ENCODE assay signal across 1 cellular context in the genomic region with DNA sequence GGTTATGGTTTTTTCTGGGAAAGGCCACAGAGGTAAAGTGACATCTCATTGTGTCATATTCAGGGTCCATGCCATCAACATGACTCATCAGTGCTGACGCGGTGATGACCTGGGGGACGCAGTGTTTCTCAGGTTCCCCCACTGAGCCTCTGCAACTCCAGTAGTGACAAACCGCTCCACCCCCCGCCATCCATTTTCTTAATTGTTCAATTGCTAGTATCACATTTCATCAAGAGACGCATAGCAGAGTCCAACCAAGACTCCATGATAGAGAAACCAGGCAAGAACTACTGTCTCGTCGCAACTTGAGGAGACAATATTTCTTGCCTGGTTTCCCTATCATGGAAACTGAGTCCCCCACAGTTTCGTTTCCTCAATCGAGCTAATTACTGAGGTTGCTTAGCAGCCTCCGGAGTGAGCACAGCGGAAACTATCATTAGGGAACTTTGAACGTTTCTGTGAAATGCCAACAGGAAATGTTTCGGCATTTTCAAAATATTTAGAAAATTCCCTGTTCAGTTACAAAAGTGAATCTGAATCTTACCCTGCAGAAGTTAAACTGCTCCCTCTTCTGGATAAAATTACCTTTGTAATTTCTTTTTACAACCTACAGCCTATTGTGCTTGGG.
TF ChIP-seq lines count a peak whose summit lies in the region.

No MANE protein-coding gene starts in this region.

TF ChIP-seq in K562, 482 proteins besides CTCF, POLR2A, EP300 and RAD21 (continued from another document and continues in another):
- TF ChIP-seq, protein P1, sequence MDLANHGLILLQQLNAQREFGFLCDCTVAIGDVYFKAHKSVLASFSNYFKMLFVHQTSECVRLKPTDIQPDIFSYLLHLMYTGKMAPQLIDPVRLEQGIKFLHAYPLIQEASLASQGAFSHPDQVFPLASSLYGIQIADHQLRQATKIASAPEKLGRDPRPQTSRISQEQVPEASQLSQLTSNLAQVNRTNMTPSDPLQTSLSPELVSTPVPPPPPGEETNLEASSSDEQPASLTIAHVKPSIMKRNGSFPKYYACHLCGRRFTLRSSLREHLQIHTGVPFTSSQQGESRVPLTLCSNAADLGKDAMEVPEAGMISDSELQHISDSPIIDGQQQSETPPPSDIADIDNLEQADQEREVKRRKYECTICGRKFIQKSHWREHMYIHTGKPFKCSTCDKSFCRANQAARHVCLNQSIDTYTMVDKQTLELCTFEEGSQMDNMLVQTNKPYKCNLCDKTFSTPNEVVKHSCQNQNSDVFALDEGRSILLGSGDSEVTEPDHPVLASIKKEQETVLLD (IDR thresholded peaks at IDR 0.05), result no peak; the same call in 1 of the 2 replicates
- TF ChIP-seq MYBL2 (IDR thresholded peaks at IDR 0.05; ENCODE audit: low read depth) (no peak), MYBL2 (CRISPR knock-in tag; IDR thresholded peaks at IDR 0.05; ENCODE audit: borderline replicate concordance) (no peak), BHLHE40 (IDR thresholded peaks at IDR 0.05; ENCODE audit: low read length) (no peak), POLR2AphosphoS5 (IDR thresholded peaks at IDR 0.05; ENCODE audit: control insufficient read depth, insufficient read depth, low read depth, low read length) (0 out of 2 replicates have a peak, but pooled peaks have one; percentile 34), ETV6 (IDR thresholded peaks at IDR 0.05; ENCODE audit: borderline replicate concordance in 1 of 2, low read depth in 2 of 2, low read length in 1 of 2) (no peak), ETV6 (CRISPR knock-in tag; IDR thresholded peaks at IDR 0.05; ENCODE audit: borderline replicate concordance) (no peak), RCOR1 (IDR thresholded peaks at IDR 0.05; ENCODE audit: borderline replicate concordance in 1 of 2, low read depth in 2 of 2, low read length in 2 of 2) (peak in 1 of 2 experiments; percentile 43; a peak in 1 of 4 replicates), MIER1 (IDR thresholded peaks at IDR 0.05; ENCODE audit: low read depth) (no peak; the same call in 1 of the 2 replicates), PCBP2 (IDR thresholded peaks at IDR 0.05; ENCODE audit: low read depth, low read length, poor library complexity, severe bottlenecking) (no peak), MTA1 (IDR thresholded peaks at IDR 0.05; ENCODE audit: borderline replicate concordance) (peak; percentile 40; the same call in 1 of the 2 replicates), CXXC5 (CRISPR knock-in tag; IDR thresholded peaks at IDR 0.05) (peak; percentile 66), WHSC1 (IDR thresholded peaks at IDR 0.05; ENCODE audit: low read length) (no peak), ZNF311 (CRISPR knock-in tag; IDR thresholded peaks at IDR 0.05) (peak; percentile 39; the same call in 1 of the 2 replicates), PHB2 (IDR thresholded peaks at IDR 0.05; ENCODE audit: low read depth) (no peak), FOXK2 (conservative IDR thresholded peaks at IDR 0.05 in 1 of 2, IDR thresholded peaks at IDR 0.05 in 1 of 2; ENCODE audit: low read depth in 2 of 2) (peak; percentile 53 to 60; a peak in 3 of 4 replicates), ATF1 (CRISPR knock-in tag; IDR thresholded peaks at IDR 0.05) (no peak), ATF1 (tag; IDR thresholded peaks at IDR 0.05) (peak; percentile 92), GATAD2A (IDR thresholded peaks at IDR 0.05) (peak; percentile 66; the same call in 1 of the 2 replicates), SMARCA4 (IDR thresholded peaks at IDR 0.05) (peak; percentile 84)
- TF ChIP-seq, protein P2, sequence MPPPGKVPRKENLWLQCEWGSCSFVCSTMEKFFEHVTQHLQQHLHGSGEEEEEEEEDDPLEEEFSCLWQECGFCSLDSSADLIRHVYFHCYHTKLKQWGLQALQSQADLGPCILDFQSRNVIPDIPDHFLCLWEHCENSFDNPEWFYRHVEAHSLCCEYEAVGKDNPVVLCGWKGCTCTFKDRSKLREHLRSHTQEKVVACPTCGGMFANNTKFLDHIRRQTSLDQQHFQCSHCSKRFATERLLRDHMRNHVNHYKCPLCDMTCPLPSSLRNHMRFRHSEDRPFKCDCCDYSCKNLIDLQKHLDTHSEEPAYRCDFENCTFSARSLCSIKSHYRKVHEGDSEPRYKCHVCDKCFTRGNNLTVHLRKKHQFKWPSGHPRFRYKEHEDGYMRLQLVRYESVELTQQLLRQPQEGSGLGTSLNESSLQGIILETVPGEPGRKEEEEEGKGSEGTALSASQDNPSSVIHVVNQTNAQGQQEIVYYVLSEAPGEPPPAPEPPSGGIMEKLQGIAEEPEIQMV (tag; conservative IDR thresholded peaks at IDR 0.05; ENCODE audit: low read depth), result 0 out of 2 replicates have a peak, but pooled peaks have one; percentile 48
- TF ChIP-seq, protein P3, sequence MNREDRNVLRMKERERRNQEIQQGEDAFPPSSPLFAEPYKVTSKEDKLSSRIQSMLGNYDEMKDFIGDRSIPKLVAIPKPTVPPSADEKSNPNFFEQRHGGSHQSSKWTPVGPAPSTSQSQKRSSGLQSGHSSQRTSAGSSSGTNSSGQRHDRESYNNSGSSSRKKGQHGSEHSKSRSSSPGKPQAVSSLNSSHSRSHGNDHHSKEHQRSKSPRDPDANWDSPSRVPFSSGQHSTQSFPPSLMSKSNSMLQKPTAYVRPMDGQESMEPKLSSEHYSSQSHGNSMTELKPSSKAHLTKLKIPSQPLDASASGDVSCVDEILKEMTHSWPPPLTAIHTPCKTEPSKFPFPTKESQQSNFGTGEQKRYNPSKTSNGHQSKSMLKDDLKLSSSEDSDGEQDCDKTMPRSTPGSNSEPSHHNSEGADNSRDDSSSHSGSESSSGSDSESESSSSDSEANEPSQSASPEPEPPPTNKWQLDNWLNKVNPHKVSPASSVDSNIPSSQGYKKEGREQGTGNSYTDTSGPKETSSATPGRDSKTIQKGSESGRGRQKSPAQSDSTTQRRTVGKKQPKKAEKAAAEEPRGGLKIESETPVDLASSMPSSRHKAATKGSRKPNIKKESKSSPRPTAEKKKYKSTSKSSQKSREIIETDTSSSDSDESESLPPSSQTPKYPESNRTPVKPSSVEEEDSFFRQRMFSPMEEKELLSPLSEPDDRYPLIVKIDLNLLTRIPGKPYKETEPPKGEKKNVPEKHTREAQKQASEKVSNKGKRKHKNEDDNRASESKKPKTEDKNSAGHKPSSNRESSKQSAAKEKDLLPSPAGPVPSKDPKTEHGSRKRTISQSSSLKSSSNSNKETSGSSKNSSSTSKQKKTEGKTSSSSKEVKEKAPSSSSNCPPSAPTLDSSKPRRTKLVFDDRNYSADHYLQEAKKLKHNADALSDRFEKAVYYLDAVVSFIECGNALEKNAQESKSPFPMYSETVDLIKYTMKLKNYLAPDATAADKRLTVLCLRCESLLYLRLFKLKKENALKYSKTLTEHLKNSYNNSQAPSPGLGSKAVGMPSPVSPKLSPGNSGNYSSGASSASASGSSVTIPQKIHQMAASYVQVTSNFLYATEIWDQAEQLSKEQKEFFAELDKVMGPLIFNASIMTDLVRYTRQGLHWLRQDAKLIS (CRISPR knock-in tag; IDR thresholded peaks at IDR 0.05), result no peak
- TF ChIP-seq, protein P4, sequence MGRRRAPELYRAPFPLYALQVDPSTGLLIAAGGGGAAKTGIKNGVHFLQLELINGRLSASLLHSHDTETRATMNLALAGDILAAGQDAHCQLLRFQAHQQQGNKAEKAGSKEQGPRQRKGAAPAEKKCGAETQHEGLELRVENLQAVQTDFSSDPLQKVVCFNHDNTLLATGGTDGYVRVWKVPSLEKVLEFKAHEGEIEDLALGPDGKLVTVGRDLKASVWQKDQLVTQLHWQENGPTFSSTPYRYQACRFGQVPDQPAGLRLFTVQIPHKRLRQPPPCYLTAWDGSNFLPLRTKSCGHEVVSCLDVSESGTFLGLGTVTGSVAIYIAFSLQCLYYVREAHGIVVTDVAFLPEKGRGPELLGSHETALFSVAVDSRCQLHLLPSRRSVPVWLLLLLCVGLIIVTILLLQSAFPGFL (CRISPR knock-in tag; IDR thresholded peaks at IDR 0.05), result no peak
- TF ChIP-seq, protein P5, sequence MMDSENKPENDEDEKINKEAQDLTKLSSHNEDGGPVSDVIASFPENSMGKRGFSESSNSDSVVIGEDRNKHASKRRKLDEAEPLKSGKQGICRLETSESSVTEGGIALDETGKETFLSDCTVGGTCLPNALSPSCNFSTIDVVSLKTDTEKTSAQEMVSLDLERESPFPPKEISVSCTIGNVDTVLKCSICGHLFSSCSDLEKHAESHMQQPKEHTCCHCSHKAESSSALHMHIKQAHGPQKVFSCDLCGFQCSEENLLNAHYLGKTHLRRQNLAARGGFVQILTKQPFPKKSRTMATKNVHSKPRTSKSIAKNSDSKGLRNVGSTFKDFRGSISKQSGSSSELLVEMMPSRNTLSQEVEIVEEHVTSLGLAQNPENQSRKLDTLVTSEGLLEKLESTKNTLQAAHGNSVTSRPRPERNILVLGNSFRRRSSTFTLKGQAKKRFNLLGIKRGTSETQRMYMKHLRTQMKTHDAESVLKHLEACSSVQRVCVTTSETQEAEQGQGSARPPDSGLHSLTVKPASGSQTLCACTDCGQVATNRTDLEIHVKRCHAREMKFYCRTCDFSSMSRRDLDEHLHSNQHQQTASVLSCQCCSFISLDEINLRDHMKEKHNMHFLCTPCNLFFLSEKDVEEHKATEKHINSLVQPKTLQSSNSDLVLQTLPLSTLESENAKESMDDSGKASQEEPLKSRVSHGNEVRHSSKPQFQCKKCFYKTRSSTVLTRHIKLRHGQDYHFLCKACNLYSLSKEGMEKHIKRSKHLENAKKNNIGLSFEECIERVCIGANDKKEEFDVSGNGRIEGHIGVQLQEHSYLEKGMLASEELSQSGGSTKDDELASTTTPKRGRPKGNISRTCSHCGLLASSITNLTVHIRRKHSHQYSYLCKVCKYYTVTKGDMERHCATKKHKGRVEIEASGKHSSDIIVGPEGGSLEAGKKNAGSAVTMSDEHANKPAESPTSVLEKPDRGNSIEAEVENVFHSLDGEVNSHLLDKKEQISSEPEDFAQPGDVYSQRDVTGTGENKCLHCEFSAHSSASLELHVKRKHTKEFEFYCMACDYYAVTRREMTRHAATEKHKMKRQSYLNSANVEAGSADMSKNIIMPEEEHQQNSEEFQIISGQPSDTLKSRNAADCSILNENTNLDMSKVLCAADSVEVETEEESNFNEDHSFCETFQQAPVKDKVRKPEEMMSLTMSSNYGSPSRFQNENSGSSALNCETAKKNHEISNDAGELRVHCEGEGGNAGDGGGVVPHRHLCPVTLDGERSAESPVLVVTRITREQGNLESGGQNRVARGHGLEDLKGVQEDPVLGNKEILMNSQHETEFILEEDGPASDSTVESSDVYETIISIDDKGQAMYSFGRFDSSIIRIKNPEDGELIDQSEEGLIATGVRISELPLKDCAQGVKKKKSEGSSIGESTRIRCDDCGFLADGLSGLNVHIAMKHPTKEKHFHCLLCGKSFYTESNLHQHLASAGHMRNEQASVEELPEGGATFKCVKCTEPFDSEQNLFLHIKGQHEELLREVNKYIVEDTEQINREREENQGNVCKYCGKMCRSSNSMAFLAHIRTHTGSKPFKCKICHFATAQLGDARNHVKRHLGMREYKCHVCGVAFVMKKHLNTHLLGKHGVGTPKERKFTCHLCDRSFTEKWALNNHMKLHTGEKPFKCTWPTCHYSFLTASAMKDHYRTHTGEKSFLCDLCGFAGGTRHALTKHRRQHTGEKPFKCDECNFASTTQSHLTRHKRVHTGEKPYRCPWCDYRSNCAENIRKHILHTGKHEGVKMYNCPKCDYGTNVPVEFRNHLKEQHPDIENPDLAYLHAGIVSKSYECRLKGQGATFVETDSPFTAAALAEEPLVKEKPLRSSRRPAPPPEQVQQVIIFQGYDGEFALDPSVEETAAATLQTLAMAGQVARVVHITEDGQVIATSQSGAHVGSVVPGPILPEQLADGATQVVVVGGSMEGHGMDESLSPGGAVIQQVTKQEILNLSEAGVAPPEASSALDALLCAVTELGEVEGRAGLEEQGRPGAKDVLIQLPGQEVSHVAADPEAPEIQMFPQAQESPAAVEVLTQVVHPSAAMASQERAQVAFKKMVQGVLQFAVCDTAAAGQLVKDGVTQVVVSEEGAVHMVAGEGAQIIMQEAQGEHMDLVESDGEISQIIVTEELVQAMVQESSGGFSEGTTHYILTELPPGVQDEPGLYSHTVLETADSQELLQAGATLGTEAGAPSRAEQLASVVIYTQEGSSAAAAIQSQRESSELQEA (IDR thresholded peaks at IDR 0.05; ENCODE audit: low read depth), result no peak
- TF ChIP-seq, protein P6, sequence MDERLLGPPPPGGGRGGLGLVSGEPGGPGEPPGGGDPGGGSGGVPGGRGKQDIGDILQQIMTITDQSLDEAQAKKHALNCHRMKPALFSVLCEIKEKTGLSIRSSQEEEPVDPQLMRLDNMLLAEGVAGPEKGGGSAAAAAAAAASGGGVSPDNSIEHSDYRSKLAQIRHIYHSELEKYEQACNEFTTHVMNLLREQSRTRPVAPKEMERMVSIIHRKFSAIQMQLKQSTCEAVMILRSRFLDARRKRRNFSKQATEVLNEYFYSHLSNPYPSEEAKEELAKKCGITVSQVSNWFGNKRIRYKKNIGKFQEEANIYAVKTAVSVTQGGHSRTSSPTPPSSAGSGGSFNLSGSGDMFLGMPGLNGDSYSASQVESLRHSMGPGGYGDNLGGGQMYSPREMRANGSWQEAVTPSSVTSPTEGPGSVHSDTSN (CRISPR knock-in tag; IDR thresholded peaks at IDR 0.05; ENCODE audit: low read depth), result no peak
- TF ChIP-seq, protein P6 (tag; conservative IDR thresholded peaks at IDR 0.05; ENCODE audit: low read depth), result peak; percentile 31; the same call in 1 of the 2 replicates
